29 cellular contexts compared by ENCODE assay signal in genomic region chr11:95926714-95927113, GRCh38.
"Had no signal": no experiment of that assay in that cellular context is flagged by ENCODE, and none has a peak within 500 bp of the region (broad histone marks: within the 10 kb centered on the region; RNA-seq: fewer than 3 reads in every experiment).

No MANE protein-coding gene starts in this region.

- H3K9me3 ChIP-seq: lower lobe of right lung, pancreas, prostate gland, suprapubic skin, thoracic aorta had no signal

- H3K27ac ChIP-seq: left lung, lower lobe of right lung, pancreas, prostate gland, skin epidermis, spleen, suprapubic skin, thoracic aorta, tibial artery, upper lobe of right lung had no signal

- H3K4me3 ChIP-seq: left lung, lower lobe of right lung, pancreas, prostate gland, skin epidermis, spleen, suprapubic skin, thoracic aorta, tibial artery, upper lobe of right lung had no signal

- H3K27ac Mint-ChIP-seq: immature natural killer cell; naive thymus-derived CD8-positive, alpha-beta T cell; nephron; stimulated activated effector memory CD8-positive, alpha-beta T cell treated with anti-CD3 and anti-CD28 coated beads, Interleukin-12 subunit alpha, Interleukin-12 subunit beta, amount 100 ng/mL, for 72 hours; stimulated activated naive CD8-positive, alpha-beta T cell treated with anti-CD3 and anti-CD28 coated beads, Interleukin-15, Interleukin-2, amounts not matched to agents 100 ng/mL and 50 ng/mL, for 24 hours had no signal

- H3K27me3 ChIP-seq: left lung, pancreas, spleen, suprapubic skin, tibial artery, upper lobe of right lung had no signal

- DNase-seq: hypothalamus; immature natural killer cell; kidney; left colon; left lung; lower lobe of right lung; mammary epithelial cell; mesenchymal stem cell; naive thymus-derived CD8-positive, alpha-beta T cell; nucleus accumbens; pancreas; posterior cingulate gyrus; retina; right cardiac atrium; spleen; stimulated activated CD4-positive, alpha-beta T cell treated with anti-CD3 and anti-CD28 coated beads, Interleukin-4, amount 100 ng/mL, for 24 hours; stimulated activated naive CD4-positive, alpha-beta T cell; tibial artery; trophoblast cell; upper lobe of right lung had no signal

- ATAC-seq: left colon; left lung; lower lobe of right lung; naive thymus-derived CD8-positive, alpha-beta T cell; pancreas; right cardiac atrium; sciatic nerve; stimulated activated effector memory CD8-positive, alpha-beta T cell treated with anti-CD3 and anti-CD28 coated beads, Interleukin-12 subunit alpha, Interleukin-12 subunit beta, amount 100 ng/mL, for 72 hours; upper lobe of right lung had no signal

- H3K4me3 Mint-ChIP-seq: immature natural killer cell; naive thymus-derived CD8-positive, alpha-beta T cell; nephron; neural crest cell; stimulated activated effector memory CD8-positive, alpha-beta T cell treated with anti-CD3 and anti-CD28 coated beads, Interleukin-12 subunit alpha, Interleukin-12 subunit beta, amount 100 ng/mL, for 72 hours; stimulated activated naive CD8-positive, alpha-beta T cell treated with anti-CD3 and anti-CD28 coated beads, Interleukin-15, Interleukin-2, amounts not matched to agents 100 ng/mL and 50 ng/mL, for 24 hours had no signal

- H3K36me3 ChIP-seq: left lung, lower lobe of right lung, pancreas, prostate gland, spleen, suprapubic skin, thoracic aorta, tibial artery, upper lobe of right lung had no signal

- H3K4me1 ChIP-seq: prostate gland had no signal
